16 cellular contexts compared by ENCODE assay signal in genomic region chr10:130038611-130039109, GRCh38.
A peak's percentile ranks its signal among the peaks of the same experiment; 100 is the strongest.
DNase-seq lines count a peak whose midpoint lies in the region; TF ChIP-seq lines count a peak whose summit lies in the region.
"Had no signal": no experiment of that assay in that cellular context is flagged by ENCODE, and none has a peak within 500 bp of the region (broad histone marks: within the 10 kb centered on the region; RNA-seq: fewer than 3 reads in every experiment).

No MANE protein-coding gene starts in this region.

- H3K79me1 ChIP-seq in neuronal stem cell (ENCODE audit: low read depth, low read length) = peaks cover 2% of the 10 kb centered on the region

- H3K9me2 ChIP-seq in PC-9 (ENCODE audit: insufficient read depth) = no peaks in the 10 kb centered on the region

- no peak for TF ChIP-seq CTCF in coronary artery (IDR thresholded peaks at IDR 0.05)
- no peak for TF ChIP-seq CTCF in PC-9 (conservative IDR thresholded peaks at IDR 0.05)

- no peaks in the 10 kb centered on the region for H3K79me2 ChIP-seq in PC-9 (ENCODE audit: low read depth)

- H2AK5ac ChIP-seq in neuronal stem cell (ENCODE audit: low read depth, low read length) = peak overlapping the region; percentile 72

- no peaks in the 10 kb centered on the region for H4K20me1 ChIP-seq in PC-9 (ENCODE audit: insufficient read depth)

- H2BK5ac ChIP-seq in neuronal stem cell (ENCODE audit: low read length) = no peak overlapping the region

- H3K27ac ChIP-seq in coronary artery = no peak overlapping the region
- no peak overlapping the region for H3K27ac ChIP-seq in neuronal stem cell (replicated peaks; ENCODE audit: low read length)
- H3K27ac ChIP-seq in PC-9 = no peak overlapping the region
- H3K27ac ChIP-seq: 22Rv1, A549 had no signal

- no peak overlapping the region for H3K4me3 ChIP-seq in coronary artery
- no peak overlapping the region for H3K4me3 ChIP-seq in neuronal stem cell (ENCODE audit: low read length in 2 of 2)
- no peak overlapping the region for H3K4me3 ChIP-seq in PC-9
- H3K4me3 ChIP-seq: A549 had no signal

- no peak overlapping the region for H4K91ac ChIP-seq in neuronal stem cell (ENCODE audit: low read depth, low read length, poor library complexity)

- intact Hi-C loops in PC-9 (cut with micrococcal nuclease; ENCODE audit: unreplicated experiment) = no loop called here

- H3K36me3 ChIP-seq in neuronal stem cell (replicated peaks in 1 of 2; ENCODE audit: control insufficient read depth in 2 of 2, insufficient read depth in 2 of 2, low read length in 2 of 2) (no peaks in the 10 kb centered on the region), PC-9 (ENCODE audit: low read depth) (no peaks in the 10 kb centered on the region)

- no peaks in the 10 kb centered on the region for H3F3A ChIP-seq in PC-9 (ENCODE audit: insufficient read depth, low read depth)

- no peak overlapping the region for H4K8ac ChIP-seq in neuronal stem cell (ENCODE audit: low read depth, low read length)

- no TSS peak for BruUV-seq in PC-9 (replicated peaks; lab: Mats Ljungman, UMichigan)

- H3K9me3 ChIP-seq in neuronal stem cell (replicated peaks in 1 of 2; ENCODE audit: control insufficient read depth in 2 of 2, insufficient read depth in 1 of 2, low read depth in 1 of 2, low read length in 2 of 2) (peaks cover 0 to 3% of the 10 kb centered on the region in 2 donors), PC-9 (ENCODE audit: insufficient read depth, low read depth) (no peaks in the 10 kb centered on the region)
- H3K9me3 ChIP-seq: A549 had no signal

- no peak overlapping the region for H3K18ac ChIP-seq in neuronal stem cell (ENCODE audit: low read length)

- CTCF ChIA-PET in PC-9 (lab: Charles Lee) = no interaction called here

- H2AFZ ChIP-seq in neuronal stem cell (ENCODE audit: low read length) = no peak overlapping the region
- H2AFZ ChIP-seq in PC-9 = no peak overlapping the region

- POLR2A ChIA-PET in PC-9 (lab: Charles Lee; ENCODE audit: unreplicated experiment) = no interaction called here

- peak overlapping the region; percentile 92 for H3K14ac ChIP-seq in neuronal stem cell (ENCODE audit: low read length)

- peak overlapping the region; percentile 3 for H3K9ac ChIP-seq in neuronal stem cell (ENCODE audit: low read depth, low read length, poor library complexity)

- no peak overlapping the region for H2BK12ac ChIP-seq in neuronal stem cell (ENCODE audit: low read length)

- WGBS in neuronal stem cell (ENCODE audit: extremely low coverage in 2 of 2, insufficient read length in 2 of 2, insufficient replicate concordance in 1 of 2), 2 donors = no CpG with 5 or more reads among the region's 8 CpGs

- H3K4me2 ChIP-seq in neuronal stem cell (ENCODE audit: insufficient read depth, low read length, poor library complexity, severe bottlenecking) (no peak overlapping the region), PC-9 (no peak overlapping the region)
- H3K4me2 ChIP-seq: A549 had no signal

- peak; percentile 16 for DNase-seq in activated effector memory CD4-positive, alpha-beta T cell treated with anti-CD3 and anti-CD28 coated beads, Interleukin-2, amount 50 U/mL, for 16 hours
- no peak for DNase-seq in activated effector memory CD4-positive, alpha-beta T cell treated with Interleukin-2 at 50 U/mL for 16 hours
- DNase-seq in coronary artery (ENCODE audit: low spot score) (peak; percentile 43), neuronal stem cell (ENCODE audit: low spot score) (no peak), hepatic stellate cell (ENCODE audit: low spot score) (no peak), epidermal melanocyte (ENCODE audit: insufficient read length, low spot score) (no peak), PC-9 (no peak)
- DNase-seq: AML-193; CD4-positive, alpha-beta memory T cell; DMS153; DMS79; GDM1; GOT3; H7 had no signal

- H3K4ac ChIP-seq in neuronal stem cell (ENCODE audit: low read length) = no peak overlapping the region

- H3K4me1 ChIP-seq in neuronal stem cell (ENCODE audit: control insufficient read depth in 2 of 2, insufficient read depth in 1 of 2, low read depth in 1 of 2, low read length in 2 of 2) = peaks cover 0 to 1% of the 10 kb centered on the region in 2 donors
- no peaks in the 10 kb centered on the region for H3K4me1 ChIP-seq in PC-9 (replicated peaks; ENCODE audit: insufficient read depth)
- H3K4me1 ChIP-seq: A549 had no signal

- peak overlapping the region; percentile 67 for H3K23ac ChIP-seq in neuronal stem cell (ENCODE audit: low read depth, low read length, poor library complexity)

- H2BK15ac ChIP-seq in neuronal stem cell (ENCODE audit: low read length) = no peak overlapping the region

- H3K27me3 ChIP-seq in neuronal stem cell (ENCODE audit: control insufficient read depth in 3 of 3, insufficient read depth in 3 of 3, low read depth in 1 of 3, low read length in 3 of 3) = peaks cover 0 to 5% (median 2%) of the 10 kb centered on the region in 3 experiments
- 0 out of 2 replicates have a peak, but pooled peaks cover 5% of the 10 kb centered on the region for H3K27me3 ChIP-seq in PC-9 (ENCODE audit: insufficient read depth, low read depth)

- no peak overlapping the region for H2BK120ac ChIP-seq in neuronal stem cell (ENCODE audit: low read depth, low read length)

Comparison
In these comparisons a context has a peak if more than half of its experiments do, and no peak if none do; other contexts are left out.
1. DNase-seq: peak in activated effector memory CD4-positive, alpha-beta T cell treated with anti-CD3 and anti-CD28 coated beads, Interleukin-2, amount 50 U/mL, for 16 hours (single experiment) and coronary artery (single experiment); none in activated effector memory CD4-positive, alpha-beta T cell treated with Interleukin-2 at 50 U/mL for 16 hours (single experiment), neuronal stem cell (single experiment), hepatic stellate cell (single experiment), epidermal melanocyte (single experiment) and PC-9 (0 of 2).